Comparison of ENCODE assay signal across 8 cellular contexts in the genomic region with DNA sequence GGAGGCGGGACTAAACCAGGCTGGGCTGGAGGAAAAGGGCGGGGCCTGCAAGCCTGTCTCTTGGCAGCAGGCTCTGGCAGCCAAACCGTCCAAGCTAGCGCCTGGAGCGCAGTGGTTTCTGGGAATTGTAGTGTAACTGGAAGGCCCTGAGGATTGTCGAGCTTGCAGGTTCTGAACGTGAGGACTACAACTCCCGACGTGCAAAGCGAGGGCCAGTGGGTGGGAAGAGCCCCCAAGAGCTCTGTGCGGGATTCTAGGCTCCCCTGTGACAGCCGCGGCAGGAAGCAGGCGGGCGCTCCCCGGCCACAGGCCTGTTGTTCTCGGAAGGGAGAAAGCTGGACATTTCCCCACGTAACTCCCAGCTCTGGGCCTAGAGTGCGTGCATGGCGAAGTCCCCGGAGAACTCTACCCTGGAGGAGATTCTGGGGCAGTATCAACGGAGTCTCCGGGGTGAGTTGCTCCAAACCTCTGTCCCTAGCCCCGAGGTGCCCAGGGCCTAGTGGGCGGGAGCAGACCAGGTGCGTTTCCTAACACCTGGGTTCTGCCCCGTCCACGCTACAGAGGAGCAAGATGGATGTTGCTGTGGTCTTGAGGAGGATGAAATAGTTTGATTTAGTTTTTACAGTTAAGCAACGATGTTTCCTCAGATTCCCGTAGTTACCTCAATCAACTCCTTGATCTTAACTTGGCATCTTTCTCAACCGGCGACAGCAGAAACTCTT. TPM values are rescaled to one million over a fixed set of nuclear protein-coding genes. Genes with fewer than 3 reads are reported as not detected.
A peak's percentile ranks its signal among the peaks of the same experiment; 100 is the strongest.
DNase-seq lines count a peak whose midpoint lies in the region; ATAC-seq and TF ChIP-seq lines count a peak whose summit lies in the region.

A gene (plus strand): TSS at position 251 of the 722 bp plus-strand sequence. CDS start 133 bp downstream, at position 384.

- H3K4me3 ChIP-seq in RWPE2 (ENCODE audit: severe bottlenecking) = peak within 1 kb of the TSS; percentile 72
- peak within 1 kb of the TSS; percentile 84 for H3K4me3 ChIP-seq in fibroblast of mammary gland (ENCODE audit: control insufficient read depth, low read depth, low read length)

- no peaks in the 10 kb centered on the region for H3K27me3 ChIP-seq in RWPE2 (ENCODE audit: insufficient read depth, poor library complexity, severe bottlenecking)

- peak within 1 kb of the TSS; percentile 100 for H3K27ac Mint-ChIP-seq in activated T-helper 2 cell treated with anti-CD3 and anti-CD28 coated beads, Interferon-gamma antibody, Interleukin-2, Interleukin-4, amounts not matched to agents 10 μg/mL and 5 μg/mL and 100 μg/mL, durations not matched to agents 14 hours and 24 hours and 36 hours
- peak within 1 kb of the TSS; percentile 98 to 100 (median 100) for H3K27ac Mint-ChIP-seq in naive thymus-derived CD8-positive, alpha-beta T cell

- POLR2A ChIA-PET in naive thymus-derived CD8-positive, alpha-beta T cell (lab: Charles Lee) = interaction anchor here (0.5 to 1.8 kb wide), 11 partner anchors 11 to 1736 kb away, joined by 3 to 12 read pairs (median 5); a partner anchor contains a TSS

- H3K36me3 Mint-ChIP-seq in activated T-helper 2 cell treated with anti-CD3 and anti-CD28 coated beads, Interferon-gamma antibody, Interleukin-2, Interleukin-4, amounts not matched to agents 10 μg/mL and 5 μg/mL and 100 μg/mL, durations not matched to agents 14 hours and 24 hours and 36 hours (ENCODE audit: low read depth) = peaks cover 15% of the 10 kb centered on the region
- H3K36me3 Mint-ChIP-seq in naive thymus-derived CD8-positive, alpha-beta T cell = peaks cover 0 to 7% (median 0%) of the 10 kb centered on the region in 3 donors

- H3K27me3 Mint-ChIP-seq in activated T-helper 2 cell treated with anti-CD3 and anti-CD28 coated beads, Interferon-gamma antibody, Interleukin-2, Interleukin-4, amounts not matched to agents 10 μg/mL and 5 μg/mL and 100 μg/mL, durations not matched to agents 14 hours and 24 hours and 36 hours (ENCODE audit: low read depth) = no peaks in the 10 kb centered on the region
- no peaks in the 10 kb centered on the region for H3K27me3 Mint-ChIP-seq in naive thymus-derived CD8-positive, alpha-beta T cell

- DNase-seq in EH (ENCODE audit: low read depth) (peak; percentile 100), H4 (ENCODE audit: low spot score) (peak; percentile 99), LoVo (ENCODE audit: low spot score) (peak; percentile 98), RWPE2 (ENCODE audit: low spot score) (peak; percentile 95), fibroblast of mammary gland (ENCODE audit: low read depth) (peak; percentile 100)
- DNase-seq in activated T-helper 2 cell treated with anti-CD3 and anti-CD28 coated beads, Interferon-gamma antibody, Interleukin-2, Interleukin-4, amounts not matched to agents 10 μg/mL and 5 μg/mL and 100 μg/mL, durations not matched to agents 14 hours and 24 hours and 36 hours (ENCODE audit: low spot score) = peak; percentile 94
- peak; percentile 80 to 98 (median 94) for DNase-seq in naive thymus-derived CD8-positive, alpha-beta T cell
- peak; percentile 86 to 95 (median 94) for DNase-seq in stimulated activated naive CD4-positive, alpha-beta T cell (lab: John Stamatoyannopoulos, UW)

- peak within 1 kb of the TSS; percentile 87 for H3K27ac ChIP-seq in RWPE2 (ENCODE audit: poor library complexity, severe bottlenecking)

- H3K4me1 ChIP-seq in RWPE2 (ENCODE audit: insufficient read depth, poor library complexity, severe bottlenecking) = peaks cover 31% of the 10 kb centered on the region

- peak; percentile 86 for ATAC-seq in RWPE2 (ENCODE audit: low read depth)
- peak; percentile 76 for ATAC-seq in naive thymus-derived CD8-positive, alpha-beta T cell

- intact Hi-C loops in activated T-helper 2 cell treated with anti-CD3 and anti-CD28 coated beads, Interferon-gamma antibody, Interleukin-2, Interleukin-4, amounts not matched to agents 10 μg/mL and 5 μg/mL and 100 μg/mL, durations not matched to agents 14 hours and 24 hours and 36 hours (cut with micrococcal nuclease) = loop anchor here (1.0 to 10.0 kb wide), 10 partner anchors 31 to 1606 kb away; a partner anchor contains a TSS

- H3K4me1 Mint-ChIP-seq in activated T-helper 2 cell treated with anti-CD3 and anti-CD28 coated beads, Interferon-gamma antibody, Interleukin-2, Interleukin-4, amounts not matched to agents 10 μg/mL and 5 μg/mL and 100 μg/mL, durations not matched to agents 14 hours and 24 hours and 36 hours (ENCODE audit: low read depth) = peaks cover 20% of the 10 kb centered on the region
- H3K4me1 Mint-ChIP-seq in naive thymus-derived CD8-positive, alpha-beta T cell = peaks cover 16 to 58% (median 44%) of the 10 kb centered on the region in 4 donors

- no peaks in the 10 kb centered on the region for H3K9me3 Mint-ChIP-seq in activated T-helper 2 cell treated with anti-CD3 and anti-CD28 coated beads, Interferon-gamma antibody, Interleukin-2, Interleukin-4, amounts not matched to agents 10 μg/mL and 5 μg/mL and 100 μg/mL, durations not matched to agents 14 hours and 24 hours and 36 hours
- H3K9me3 Mint-ChIP-seq in naive thymus-derived CD8-positive, alpha-beta T cell = no peaks in the 10 kb centered on the region

- no peak for TF ChIP-seq CTCF in RWPE2 (IDR thresholded peaks at IDR 0.05; ENCODE audit: poor library complexity, severe bottlenecking)
- no peak for TF ChIP-seq CTCF in fibroblast of mammary gland (conservative IDR thresholded peaks at IDR 0.05; ENCODE audit: control insufficient read depth, insufficient read depth, low read depth, low read length)

- no peaks in the 10 kb centered on the region for H3K9me3 ChIP-seq in RWPE2 (ENCODE audit: severe bottlenecking)

- H3K4me3 Mint-ChIP-seq in activated T-helper 2 cell treated with anti-CD3 and anti-CD28 coated beads, Interferon-gamma antibody, Interleukin-2, Interleukin-4, amounts not matched to agents 10 μg/mL and 5 μg/mL and 100 μg/mL, durations not matched to agents 14 hours and 24 hours and 36 hours (ENCODE audit: low read depth) = peak within 1 kb of the TSS; percentile 97
- H3K4me3 Mint-ChIP-seq in naive thymus-derived CD8-positive, alpha-beta T cell = peak within 1 kb of the TSS; percentile 98 to 100 (median 99)

- H3K36me3 ChIP-seq in RWPE2 (ENCODE audit: low read depth) = peaks cover 3% of the 10 kb centered on the region; the same call in 1 of the 2 replicates

RNA-seq across cellular contexts. Expression of the gene that starts here (rescaled TPM):
- total RNA-seq in H4 (2014; rRNA removed; shearing (Covaris generic)) = 7.7 and 7.9 TPM in 2 replicates
- 18.1 and 25.4 TPM in 2 replicates for total RNA-seq in activated T-helper 2 cell treated with anti-CD3 and anti-CD28 coated beads, Interferon-gamma antibody, Interleukin-2, Interleukin-4, amounts not matched to agents 10 μg/mL and 5 μg/mL and 100 μg/mL, durations not matched to agents 14 hours and 24 hours and 36 hours
- total RNA-seq in naive thymus-derived CD8-positive, alpha-beta T cell = 10 to 100 TPM; 36.9 to 43.5 TPM
- polyA plus RNA-seq in naive thymus-derived CD8-positive, alpha-beta T cell = 10 to 100 TPM; 26.1 to 32.1 (median 29.2) TPM

Comparison
In these comparisons a context has a peak if more than half of its experiments do, and no peak if none do; other contexts are left out.
1. Peak in every context shown above with its lines: DNase-seq, ATAC-seq, H3K4me3 ChIP-seq and H3K27ac ChIP-seq.